Comparison of ENCODE assay signal across 9 cellular contexts in the genomic region with DNA sequence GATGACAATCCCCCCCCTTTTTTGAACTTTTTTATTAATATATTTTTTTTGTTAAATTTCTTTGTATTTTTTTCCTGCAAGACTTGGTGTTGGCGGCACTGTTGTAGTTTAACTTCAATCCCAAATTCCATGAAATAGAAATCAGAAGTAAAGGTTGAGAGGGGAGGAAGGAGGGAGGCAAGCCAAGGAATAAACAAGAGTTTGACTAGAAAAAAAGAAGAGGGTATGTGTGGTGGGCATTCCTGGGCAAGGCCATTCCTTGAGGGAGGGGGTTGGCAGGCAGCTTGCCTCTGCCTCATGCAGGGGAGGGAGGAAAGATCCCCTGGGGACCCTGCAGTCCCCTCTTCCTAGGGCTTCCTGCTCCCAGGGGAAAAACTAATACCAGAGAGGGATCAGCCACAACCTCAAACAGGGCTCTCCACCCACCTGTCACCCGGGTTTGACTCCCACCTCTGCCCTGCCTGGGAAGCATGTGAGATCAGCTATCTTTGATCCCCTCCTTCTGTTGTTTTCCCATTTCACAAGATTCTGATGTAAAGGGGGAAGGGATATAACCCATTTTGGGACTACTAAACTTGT. TPM values are rescaled to one million over a fixed set of nuclear protein-coding genes. Genes with fewer than 3 reads are reported as not detected.
DNase-seq lines count a peak whose midpoint lies in the region; ATAC-seq and TF ChIP-seq lines count a peak whose summit lies in the region.
"Had no signal": no experiment of that assay in that cellular context is flagged by ENCODE, and none has a peak within 500 bp of the region (broad histone marks: within the 10 kb centered on the region; RNA-seq: fewer than 3 reads in every experiment).

No MANE protein-coding gene starts in this region.

- no peaks in the 10 kb centered on the region for H3K9me3 Mint-ChIP-seq in activated CD4-positive, alpha-beta T cell treated with anti-CD3 and anti-CD28 coated beads, Interleukin-2, amount 10 ng/mL, durations not matched to agents 24 days and 14 days
- no peaks in the 10 kb centered on the region for H3K9me3 Mint-ChIP-seq in activated T-helper 1 cell treated with anti-CD3 and anti-CD28 coated beads, Interleukin-12 subunit alpha, Interleukin-12 subunit beta, Interleukin-2, Interleukin-4 antibody, amounts not matched to agents 30 ng/mL and 10 ng/mL and 1 ng/mL, durations not matched to agents 14 hours and 24 hours and 36 hours

- TF ChIP-seq CTCF in GM13977 (IDR thresholded peaks at IDR 0.05; ENCODE audit: extremely low read depth, insufficient read depth, missing control alignments): no peak

- H3K9me3 ChIP-seq in iPS-20b (ENCODE audit: insufficient read depth, low read depth, low read length): no peaks in the 10 kb centered on the region

- H3K36me3 ChIP-seq in iPS-20b (ENCODE audit: insufficient read depth, low read depth, low read length): peaks cover 23% of the 10 kb centered on the region

- H3K27me3 ChIP-seq in iPS-20b (ENCODE audit: insufficient read depth, low read length): peaks cover 7% of the 10 kb centered on the region; the same call in 1 of the 2 replicates

- ATAC-seq in HG02885 (IDR thresholded peaks at IDR 0.05; ENCODE audit: poor library complexity, unreplicated experiment) (no peak), HG02938 (IDR thresholded peaks at IDR 0.05; ENCODE audit: unreplicated experiment) (no peak)

- in situ Hi-C loops in GM13977 (cut with MboI; ENCODE audit: low pct_unique_long_range_greater_than_20kb, low sequenced_read_pairs, unreplicated experiment): loop anchor here (5.0 kb wide), 1 partner anchor 91 kb away; no protein-coding TSS in a partner anchor

- H3K36me3 Mint-ChIP-seq in activated CD4-positive, alpha-beta T cell treated with anti-CD3 and anti-CD28 coated beads, Interleukin-2, amount 10 ng/mL, durations not matched to agents 24 days and 14 days (ENCODE audit: low read depth): peaks cover 31% of the 10 kb centered on the region
- H3K36me3 Mint-ChIP-seq in activated T-helper 1 cell treated with anti-CD3 and anti-CD28 coated beads, Interleukin-12 subunit alpha, Interleukin-12 subunit beta, Interleukin-2, Interleukin-4 antibody, amounts not matched to agents 30 ng/mL and 10 ng/mL and 1 ng/mL, durations not matched to agents 14 hours and 24 hours and 36 hours (ENCODE audit: low read depth): peaks cover 27% of the 10 kb centered on the region

- no peak for DNase-seq in activated CD4-positive, alpha-beta T cell treated with anti-CD3 and anti-CD28 coated beads, Interleukin-2, amount 10 ng/mL, durations not matched to agents 24 days and 14 days
- no peak for DNase-seq in activated CD4-positive, alpha-beta T cell treated with anti-CD3 and anti-CD28 coated beads, Interleukin-2, amount 50 U/mL, for 4 hours
- DNase-seq in activated T-helper 1 cell treated with anti-CD3 and anti-CD28 coated beads, Interleukin-12 subunit alpha, Interleukin-12 subunit beta, Interleukin-2, Interleukin-4 antibody, amounts not matched to agents 30 ng/mL and 10 ng/mL and 1 ng/mL, durations not matched to agents 14 hours and 24 hours and 36 hours (ENCODE audit: low spot score): no peak
- no peak for DNase-seq in GM13977 (ENCODE audit: low spot score)

- H3K9ac ChIP-seq in iPS-20b (ENCODE audit: low read depth, low read length): no peak overlapping the region

- peak overlapping the region; percentile 98 for H3K27ac Mint-ChIP-seq in activated CD4-positive, alpha-beta T cell treated with anti-CD3 and anti-CD28 coated beads, Interleukin-2, amount 10 ng/mL, durations not matched to agents 24 days and 14 days
- H3K27ac Mint-ChIP-seq in activated T-helper 1 cell treated with anti-CD3 and anti-CD28 coated beads, Interleukin-12 subunit alpha, Interleukin-12 subunit beta, Interleukin-2, Interleukin-4 antibody, amounts not matched to agents 30 ng/mL and 10 ng/mL and 1 ng/mL, durations not matched to agents 14 hours and 24 hours and 36 hours: peak overlapping the region; percentile 97

- H3K4me3 Mint-ChIP-seq in activated CD4-positive, alpha-beta T cell treated with anti-CD3 and anti-CD28 coated beads, Interleukin-2, amount 10 ng/mL, durations not matched to agents 24 days and 14 days: peak overlapping the region; percentile 99
- peak overlapping the region; percentile 100 for H3K4me3 Mint-ChIP-seq in activated T-helper 1 cell treated with anti-CD3 and anti-CD28 coated beads, Interleukin-12 subunit alpha, Interleukin-12 subunit beta, Interleukin-2, Interleukin-4 antibody, amounts not matched to agents 30 ng/mL and 10 ng/mL and 1 ng/mL, durations not matched to agents 14 hours and 24 hours and 36 hours

- peaks cover 3% of the 10 kb centered on the region for H3K27me3 Mint-ChIP-seq in activated CD4-positive, alpha-beta T cell treated with anti-CD3 and anti-CD28 coated beads, Interleukin-2, amount 10 ng/mL, durations not matched to agents 24 days and 14 days
- peaks cover 5% of the 10 kb centered on the region for H3K27me3 Mint-ChIP-seq in activated T-helper 1 cell treated with anti-CD3 and anti-CD28 coated beads, Interleukin-12 subunit alpha, Interleukin-12 subunit beta, Interleukin-2, Interleukin-4 antibody, amounts not matched to agents 30 ng/mL and 10 ng/mL and 1 ng/mL, durations not matched to agents 14 hours and 24 hours and 36 hours (ENCODE audit: insufficient read depth)

- peaks cover 38% of the 10 kb centered on the region for H3K4me1 Mint-ChIP-seq in activated CD4-positive, alpha-beta T cell treated with anti-CD3 and anti-CD28 coated beads, Interleukin-2, amount 10 ng/mL, durations not matched to agents 24 days and 14 days
- peaks cover 45% of the 10 kb centered on the region for H3K4me1 Mint-ChIP-seq in activated T-helper 1 cell treated with anti-CD3 and anti-CD28 coated beads, Interleukin-12 subunit alpha, Interleukin-12 subunit beta, Interleukin-2, Interleukin-4 antibody, amounts not matched to agents 30 ng/mL and 10 ng/mL and 1 ng/mL, durations not matched to agents 14 hours and 24 hours and 36 hours (ENCODE audit: low read depth)

- intact Hi-C loops in activated CD4-positive, alpha-beta T cell treated with anti-CD3 and anti-CD28 coated beads, Interleukin-2, amount 10 ng/mL, durations not matched to agents 24 days and 14 days (cut with micrococcal nuclease): loop anchor here (10.0 kb wide), 1 partner anchor 877 kb away; a partner anchor contains a TSS
- intact Hi-C loops in activated T-helper 1 cell treated with anti-CD3 and anti-CD28 coated beads, Interleukin-12 subunit alpha, Interleukin-12 subunit beta, Interleukin-2, Interleukin-4 antibody, amounts not matched to agents 30 ng/mL and 10 ng/mL and 1 ng/mL, durations not matched to agents 14 hours and 24 hours and 36 hours (cut with micrococcal nuclease): loop anchor here (5.0 to 10.0 kb wide), 2 partner anchors 874 to 1043 kb away; a partner anchor contains a TSS

- peak overlapping the region; percentile 78; the same call in 1 of the 2 replicates for H3K4me3 ChIP-seq in iPS-20b (ENCODE audit: low read length)

- H3K4me1 ChIP-seq in iPS-20b (ENCODE audit: insufficient read depth, low read length): peaks cover 17% of the 10 kb centered on the region; the same call in 1 of the 2 replicates

- H3K27ac ChIP-seq in iPS-20b (ENCODE audit: low read length) (no peak overlapping the region), temporal lobe (ENCODE audit: low read depth, low read length) (peak overlapping the region; percentile 50)

RNA-seq across cellular contexts. Expression of a gene that starts 0.5 kb away (rescaled TPM):
- 135 and 142 TPM in 2 replicates for total RNA-seq in activated CD4-positive, alpha-beta T cell treated with anti-CD3 and anti-CD28 coated beads, Interleukin-2, amount 10 ng/mL, durations not matched to agents 24 days and 14 days
- 137 and 145 TPM in 2 replicates for total RNA-seq in activated T-helper 1 cell treated with anti-CD3 and anti-CD28 coated beads, Interleukin-12 subunit alpha, Interleukin-12 subunit beta, Interleukin-2, Interleukin-4 antibody, amounts not matched to agents 30 ng/mL and 10 ng/mL and 1 ng/mL, durations not matched to agents 14 hours and 24 hours and 36 hours
- 10.6 TPM for total RNA-seq in temporal lobe

RNA-seq across cellular contexts. Expression of a gene that starts 10.5 kb away (rescaled TPM):
- total RNA-seq in activated CD4-positive, alpha-beta T cell treated with anti-CD3 and anti-CD28 coated beads, Interleukin-2, amount 10 ng/mL, durations not matched to agents 24 days and 14 days: not detected in 2 replicates
- total RNA-seq in activated T-helper 1 cell treated with anti-CD3 and anti-CD28 coated beads, Interleukin-12 subunit alpha, Interleukin-12 subunit beta, Interleukin-2, Interleukin-4 antibody, amounts not matched to agents 30 ng/mL and 10 ng/mL and 1 ng/mL, durations not matched to agents 14 hours and 24 hours and 36 hours: 0.05 TPM in 1 of 2 replicates, not detected in the other
- total RNA-seq in temporal lobe: 40.1 TPM

RNA-seq across cellular contexts. Expression of a gene that starts 12.0 kb away (rescaled TPM):
- total RNA-seq in activated CD4-positive, alpha-beta T cell treated with anti-CD3 and anti-CD28 coated beads, Interleukin-2, amount 10 ng/mL, durations not matched to agents 24 days and 14 days: 14.5 and 16.7 TPM in 2 replicates
- 14.3 and 14.5 TPM in 2 replicates for total RNA-seq in activated T-helper 1 cell treated with anti-CD3 and anti-CD28 coated beads, Interleukin-12 subunit alpha, Interleukin-12 subunit beta, Interleukin-2, Interleukin-4 antibody, amounts not matched to agents 30 ng/mL and 10 ng/mL and 1 ng/mL, durations not matched to agents 14 hours and 24 hours and 36 hours
- total RNA-seq in temporal lobe: 16.7 TPM

RNA-seq across cellular contexts. Expression of a gene that starts 16.5 kb away (rescaled TPM):
- 1.8 and 2.8 TPM in 2 replicates for total RNA-seq in activated CD4-positive, alpha-beta T cell treated with anti-CD3 and anti-CD28 coated beads, Interleukin-2, amount 10 ng/mL, durations not matched to agents 24 days and 14 days
- total RNA-seq in activated T-helper 1 cell treated with anti-CD3 and anti-CD28 coated beads, Interleukin-12 subunit alpha, Interleukin-12 subunit beta, Interleukin-2, Interleukin-4 antibody, amounts not matched to agents 30 ng/mL and 10 ng/mL and 1 ng/mL, durations not matched to agents 14 hours and 24 hours and 36 hours: 2.2 and 2.7 TPM in 2 replicates
- 1.5 TPM for total RNA-seq in temporal lobe
- total RNA-seq: skeletal muscle tissue had no signal

Comparison
In these comparisons a context has a peak if more than half of its experiments do, and no peak if none do; other contexts are left out.
1. RNA of a gene that starts 0.5 kb away (total RNA-seq): 137 to 145 TPM in activated T-helper 1 cell treated with anti-CD3 and anti-CD28 coated beads, Interleukin-12 subunit alpha, Interleukin-12 subunit beta, Interleukin-2, Interleukin-4 antibody, amounts not matched to agents 30 ng/mL and 10 ng/mL and 1 ng/mL, durations not matched to agents 14 hours and 24 hours and 36 hours and 135 to 142 TPM in activated CD4-positive, alpha-beta T cell treated with anti-CD3 and anti-CD28 coated beads, Interleukin-2, amount 10 ng/mL, durations not matched to agents 24 days and 14 days; 10.6 TPM in temporal lobe (single experiment); every median in the first group is over 10 times any median in the second.
2. RNA of a gene that starts 10.5 kb away (total RNA-seq): 40.1 TPM in temporal lobe (single experiment); 0.05 TPM in activated T-helper 1 cell treated with anti-CD3 and anti-CD28 coated beads, Interleukin-12 subunit alpha, Interleukin-12 subunit beta, Interleukin-2, Interleukin-4 antibody, amounts not matched to agents 30 ng/mL and 10 ng/mL and 1 ng/mL, durations not matched to agents 14 hours and 24 hours and 36 hours and not detected in activated CD4-positive, alpha-beta T cell treated with anti-CD3 and anti-CD28 coated beads, Interleukin-2, amount 10 ng/mL, durations not matched to agents 24 days and 14 days; every median in the first group is over 10 times any median in the second.